In genomic region chr20:842547-842940, GRCh38 we compare ENCODE assay signal across 1 cellular context.
TF ChIP-seq lines count a peak whose summit lies in the region.

No MANE protein-coding gene starts in this region.

TF ChIP-seq in GM23338, 12 proteins besides CTCF, POLR2A, EP300 and RAD21 (continued from another document):
- TF ChIP-seq ETS1 (IDR thresholded peaks at IDR 0.05): no peak
- TF ChIP-seq POLR2AphosphoS5 (IDR thresholded peaks at IDR 0.05; ENCODE audit: low read depth): no peak
- TF ChIP-seq REST (IDR thresholded peaks at IDR 0.05; ENCODE audit: unreplicated experiment): no peak
- TF ChIP-seq JUNB (IDR thresholded peaks at IDR 0.05; ENCODE audit: unreplicated experiment): no peak
- no peak for TF ChIP-seq CREB1 (CRISPR knock-in tag; IDR thresholded peaks at IDR 0.05; ENCODE audit: low read depth)
- TF ChIP-seq STAT1 (IDR thresholded peaks at IDR 0.05; ENCODE audit: unreplicated experiment): no peak
- no peak for TF ChIP-seq EZH2 (IDR thresholded peaks at IDR 0.05; ENCODE audit: low read depth, unreplicated experiment)
- no peak for TF ChIP-seq ZNF114 (CRISPR knock-in tag; IDR thresholded peaks at IDR 0.05)
